ENCODE assay signal across 1 cellular context in the genomic region with DNA sequence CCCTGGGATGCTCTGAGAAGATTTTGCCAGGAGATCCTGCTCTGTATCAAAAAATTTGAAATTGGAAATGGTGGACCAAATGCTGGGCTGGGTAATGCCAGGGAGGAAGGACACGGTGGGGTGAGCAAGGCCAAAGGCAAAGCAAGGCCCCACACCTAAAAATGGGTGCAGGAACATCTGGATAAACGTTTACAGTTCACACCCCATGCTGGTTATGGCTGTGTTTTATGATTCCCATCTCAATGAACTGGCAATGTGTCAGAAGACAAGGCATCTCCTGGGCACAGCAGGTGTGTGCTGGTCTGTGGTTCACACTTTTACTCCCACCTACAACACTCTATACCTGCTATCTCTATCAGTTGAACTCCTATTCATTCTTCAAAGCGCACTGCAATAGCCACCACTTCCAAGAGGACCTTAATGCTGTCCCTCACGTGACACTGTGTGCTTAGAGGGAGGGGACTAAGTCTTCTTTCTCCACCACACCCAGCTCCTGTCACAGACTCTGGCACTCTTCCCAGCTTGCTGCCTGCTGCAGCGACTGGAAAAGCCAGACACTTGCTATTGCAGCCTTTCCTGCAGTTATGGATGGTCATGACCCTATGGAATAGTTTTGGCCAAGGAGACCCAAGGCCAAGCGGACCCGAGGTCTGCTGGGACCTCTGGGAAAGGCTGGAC.
A peak's percentile ranks its signal among the peaks of the same experiment; 100 is the strongest.
TF ChIP-seq lines count a peak whose summit lies in the region.

No MANE protein-coding gene starts in this region.

TF ChIP-seq in K562, 482 proteins besides CTCF, POLR2A, EP300 and RAD21 (continued from another document):
- TF ChIP-seq, protein P1, sequence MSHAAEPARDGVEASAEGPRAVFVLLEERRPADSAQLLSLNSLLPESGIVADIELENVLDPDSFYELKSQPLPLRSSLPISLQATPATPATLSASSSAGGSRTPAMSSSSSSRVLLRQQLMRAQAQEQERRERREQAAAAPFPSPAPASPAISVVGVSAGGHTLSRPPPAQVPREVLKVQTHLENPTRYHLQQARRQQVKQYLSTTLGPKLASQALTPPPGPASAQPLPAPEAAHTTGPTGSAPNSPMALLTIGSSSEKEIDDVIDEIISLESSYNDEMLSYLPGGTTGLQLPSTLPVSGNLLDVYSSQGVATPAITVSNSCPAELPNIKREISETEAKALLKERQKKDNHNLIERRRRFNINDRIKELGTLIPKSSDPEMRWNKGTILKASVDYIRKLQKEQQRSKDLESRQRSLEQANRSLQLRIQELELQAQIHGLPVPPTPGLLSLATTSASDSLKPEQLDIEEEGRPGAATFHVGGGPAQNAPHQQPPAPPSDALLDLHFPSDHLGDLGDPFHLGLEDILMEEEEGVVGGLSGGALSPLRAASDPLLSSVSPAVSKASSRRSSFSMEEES (CRISPR knock-in tag; IDR thresholded peaks at IDR 0.05), result peak; percentile 42; the same call in 1 of the 2 replicates
- TF ChIP-seq, protein P2, sequence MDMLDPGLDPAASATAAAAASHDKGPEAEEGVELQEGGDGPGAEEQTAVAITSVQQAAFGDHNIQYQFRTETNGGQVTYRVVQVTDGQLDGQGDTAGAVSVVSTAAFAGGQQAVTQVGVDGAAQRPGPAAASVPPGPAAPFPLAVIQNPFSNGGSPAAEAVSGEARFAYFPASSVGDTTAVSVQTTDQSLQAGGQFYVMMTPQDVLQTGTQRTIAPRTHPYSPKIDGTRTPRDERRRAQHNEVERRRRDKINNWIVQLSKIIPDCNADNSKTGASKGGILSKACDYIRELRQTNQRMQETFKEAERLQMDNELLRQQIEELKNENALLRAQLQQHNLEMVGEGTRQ (CRISPR knock-in tag; IDR thresholded peaks at IDR 0.05), result peak; percentile 86
- TF ChIP-seq PHF20 (IDR thresholded peaks at IDR 0.05; ENCODE audit: partially characterized antibody) (no peak), FOXA1 (IDR thresholded peaks at IDR 0.05; ENCODE audit: borderline replicate concordance) (no peak), RAD51 (IDR thresholded peaks at IDR 0.05; ENCODE audit: borderline replicate concordance, low read depth) (peak; percentile 75), PML (IDR thresholded peaks at IDR 0.05; ENCODE audit: low read length) (no peak), TOE1 (IDR thresholded peaks at IDR 0.05; ENCODE audit: borderline replicate concordance) (0 out of 2 replicates have a peak, but pooled peaks have one; percentile 39), TOE1 (CRISPR knock-in tag; IDR thresholded peaks at IDR 0.05; ENCODE audit: borderline replicate concordance, low read depth) (no peak), CBX8 (IDR thresholded peaks at IDR 0.05; ENCODE audit: borderline replicate concordance, extremely low read depth, low read depth, low read length, poor library complexity, severe bottlenecking) (no peak), FOXM1 (IDR thresholded peaks at IDR 0.05; ENCODE audit: low read depth) (no peak), FOXM1 (CRISPR knock-in tag; IDR thresholded peaks at IDR 0.05; ENCODE audit: low read depth) (no peak), CTBP1 (IDR thresholded peaks at IDR 0.05; ENCODE audit: borderline replicate concordance) (no peak), BHLHE40 (IDR thresholded peaks at IDR 0.05; ENCODE audit: low read length) (peak; percentile 72), EWSR1 (IDR thresholded peaks at IDR 0.05; ENCODE audit: borderline replicate concordance, low read depth, partially characterized antibody) (no peak), GATA2 (CRISPR knock-in tag; IDR thresholded peaks at IDR 0.05) (no peak), NEUROD1 (IDR thresholded peaks at IDR 0.05; ENCODE audit: borderline replicate concordance, low read depth, low read length, partially characterized antibody) (no peak)
- TF ChIP-seq, protein P3, sequence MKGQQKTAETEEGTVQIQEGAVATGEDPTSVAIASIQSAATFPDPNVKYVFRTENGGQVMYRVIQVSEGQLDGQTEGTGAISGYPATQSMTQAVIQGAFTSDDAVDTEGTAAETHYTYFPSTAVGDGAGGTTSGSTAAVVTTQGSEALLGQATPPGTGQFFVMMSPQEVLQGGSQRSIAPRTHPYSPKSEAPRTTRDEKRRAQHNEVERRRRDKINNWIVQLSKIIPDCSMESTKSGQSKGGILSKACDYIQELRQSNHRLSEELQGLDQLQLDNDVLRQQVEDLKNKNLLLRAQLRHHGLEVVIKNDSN (CRISPR knock-in tag; IDR thresholded peaks at IDR 0.05), result peak; percentile 84
- TF ChIP-seq, protein P4, sequence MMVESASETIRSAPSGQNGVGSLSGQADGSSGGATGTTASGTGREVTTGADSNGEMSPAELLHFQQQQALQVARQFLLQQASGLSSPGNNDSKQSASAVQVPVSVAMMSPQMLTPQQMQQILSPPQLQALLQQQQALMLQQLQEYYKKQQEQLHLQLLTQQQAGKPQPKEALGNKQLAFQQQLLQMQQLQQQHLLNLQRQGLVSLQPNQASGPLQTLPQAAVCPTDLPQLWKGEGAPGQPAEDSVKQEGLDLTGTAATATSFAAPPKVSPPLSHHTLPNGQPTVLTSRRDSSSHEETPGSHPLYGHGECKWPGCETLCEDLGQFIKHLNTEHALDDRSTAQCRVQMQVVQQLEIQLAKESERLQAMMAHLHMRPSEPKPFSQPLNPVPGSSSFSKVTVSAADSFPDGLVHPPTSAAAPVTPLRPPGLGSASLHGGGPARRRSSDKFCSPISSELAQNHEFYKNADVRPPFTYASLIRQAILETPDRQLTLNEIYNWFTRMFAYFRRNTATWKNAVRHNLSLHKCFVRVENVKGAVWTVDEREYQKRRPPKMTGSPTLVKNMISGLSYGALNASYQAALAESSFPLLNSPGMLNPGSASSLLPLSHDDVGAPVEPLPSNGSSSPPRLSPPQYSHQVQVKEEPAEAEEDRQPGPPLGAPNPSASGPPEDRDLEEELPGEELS (CRISPR knock-in tag; IDR thresholded peaks at IDR 0.05; ENCODE audit: borderline replicate concordance), result no peak
